13 cellular contexts compared by ENCODE assay signal in the genomic region with DNA sequence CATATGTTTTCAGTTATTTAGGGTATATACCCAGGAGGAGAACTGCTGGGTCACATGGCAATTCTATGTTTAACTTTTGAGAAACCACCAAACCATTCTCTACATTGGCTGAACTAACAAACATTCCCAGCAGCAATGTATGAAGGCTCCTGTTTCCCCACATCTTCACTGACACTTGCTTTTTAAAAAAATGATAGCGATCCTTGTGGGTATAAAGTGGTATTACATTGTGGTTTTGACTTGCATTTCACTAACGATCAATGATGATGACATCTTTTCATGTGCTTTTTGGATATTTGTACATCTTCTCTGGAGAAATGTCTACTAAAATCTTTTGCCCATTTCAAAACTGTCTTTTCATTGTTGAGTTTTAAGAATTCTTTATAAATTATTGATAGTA. TPM values are rescaled to one million over a fixed set of nuclear protein-coding genes. Genes with fewer than 3 reads are reported as not detected.
DNase-seq lines count a peak whose midpoint lies in the region; ATAC-seq and TF ChIP-seq lines count a peak whose summit lies in the region.
"Had no signal": no experiment of that assay in that cellular context is flagged by ENCODE, and none has a peak within 500 bp of the region (broad histone marks: within the 10 kb centered on the region; RNA-seq: fewer than 3 reads in every experiment).

No MANE protein-coding gene starts in this region.

- H2AK5ac ChIP-seq in H9 (ENCODE audit: insufficient read length, low read length): no peak overlapping the region

- no peak overlapping the region for H3T11ph ChIP-seq in H9 (ENCODE audit: low read length)

- H3K9me3 ChIP-seq in BE2C (no peaks in the 10 kb centered on the region), H9 (ENCODE audit: control insufficient read depth, low read depth, low read length) (no peaks in the 10 kb centered on the region), SJCRH30 (replicated peaks) (no peaks in the 10 kb centered on the region)

- H3K23me2 ChIP-seq in H9 (ENCODE audit: insufficient read length, low read depth, low read length, poor library complexity, severe bottlenecking): no peaks in the 10 kb centered on the region

- H3K27ac Mint-ChIP-seq in H9: no peak overlapping the region
- H3K27ac Mint-ChIP-seq: activated naive CD4-positive, alpha-beta T cell treated with anti-CD3 and anti-CD28 coated beads, Interleukin-2, amount 50 U/mL, for 24 hours; memory B cell had no signal

- H2BK12ac ChIP-seq in H9 (ENCODE audit: insufficient read length, low read depth, low read length): no peak overlapping the region

- ATAC-seq in GM21825 (IDR thresholded peaks at IDR 0.05; ENCODE audit: unreplicated experiment): no peak
- ATAC-seq: HepG2 had no signal

- H3K36me3 ChIP-seq in BE2C (0 out of 2 replicates have a peak, but pooled peaks cover 4% of the 10 kb centered on the region), SJCRH30 (no peaks in the 10 kb centered on the region; the same call in 1 of the 2 replicates)

- H3K4me3 ChIP-seq in BE2C (ENCODE audit: low read depth, low read length) (no peak overlapping the region), SJCRH30 (no peak overlapping the region)

- H3K27me3 ChIP-seq in BE2C (no peaks in the 10 kb centered on the region), H9 (ENCODE audit: insufficient read depth, low read length) (no peaks in the 10 kb centered on the region), SJCRH30 (no peaks in the 10 kb centered on the region)

- no CpG with 5 or more reads among the region's 2 CpGs for whole genome bisulfite sequencing in H9 (ENCODE audit: extremely low coverage, insufficient read length, low lambda C conversion rate)

- H3K4me2 ChIP-seq in H9 (ENCODE audit: insufficient read depth, insufficient read length, low read length): no peak overlapping the region

- H2BK5ac ChIP-seq in H9 (ENCODE audit: insufficient read length, low read length): no peak overlapping the region

- no peak overlapping the region for H4K8ac ChIP-seq in H9 (replicated peaks; ENCODE audit: insufficient read length, low read depth, low read length)

- H3K27ac ChIP-seq in H9 (ENCODE audit: insufficient read length, low read depth, low read length) (no peak overlapping the region), SJCRH30 (no peak overlapping the region)

- no peaks in the 10 kb centered on the region for H3K9me3 Mint-ChIP-seq in H9
- H3K9me3 Mint-ChIP-seq: activated naive CD4-positive, alpha-beta T cell treated with anti-CD3 and anti-CD28 coated beads, Interleukin-2, amount 50 U/mL, for 24 hours; memory B cell had no signal

- no peak for DNase-seq in BE2C
- no peak for DNase-seq in H9
- peak; percentile 26 for DNase-seq in RPMI7951 (ENCODE audit: low read depth)
- peak; percentile 12 for DNase-seq in foreskin melanocyte
- DNase-seq in SJCRH30: no peak
- no peak for DNase-seq in GM10266 (ENCODE audit: extremely low spot score)
- no peak for DNase-seq in NCI-H524 treated with DMSO at 0.1 percent for 48 hours (lab: John Stamatoyannopoulos, UW)
- DNase-seq: activated CD4-positive, alpha-beta T cell treated with anti-CD3 and anti-CD28 coated beads for 4 hours; NCI-H2171 had no signal

- no peak overlapping the region for H3K56ac ChIP-seq in H9 (ENCODE audit: insufficient read length, low read depth, low read length)

- no peak overlapping the region for H4K5ac ChIP-seq in H9 (ENCODE audit: insufficient read length, low read depth, low read length)

- H3K4ac ChIP-seq in H9 (ENCODE audit: low read depth, low read length): no peak overlapping the region

- H3K23ac ChIP-seq in H9 (ENCODE audit: insufficient read length, low read depth, low read length): no peak overlapping the region

- TF ChIP-seq CTCF in BE2C (IDR thresholded peaks at IDR 0.05; ENCODE audit: low read depth, low read length) (peak; percentile 38), H9 (conservative IDR thresholded peaks at IDR 0.05) (peak; percentile 45; the same call in 2 of the 3 replicates), GM10266 (IDR thresholded peaks at IDR 0.05; ENCODE audit: control insufficient read depth, insufficient read depth, low read depth, missing control alignments) (no peak)

- no peak overlapping the region for H3K14ac ChIP-seq in H9 (ENCODE audit: insufficient read depth, low read length)

- no peaks in the 10 kb centered on the region for H3K4me1 Mint-ChIP-seq in H9
- H3K4me1 Mint-ChIP-seq: memory B cell had no signal

- H3K27me3 Mint-ChIP-seq in H9 (ENCODE audit: low read depth): no peaks in the 10 kb centered on the region
- H3K27me3 Mint-ChIP-seq: activated naive CD4-positive, alpha-beta T cell treated with anti-CD3 and anti-CD28 coated beads, Interleukin-2, amount 50 U/mL, for 24 hours; memory B cell had no signal

- H3K79me2 ChIP-seq in H9 (ENCODE audit: insufficient read depth, low read length): no peaks in the 10 kb centered on the region

- H2BK15ac ChIP-seq in H9 (ENCODE audit: low read depth, low read length): no peak overlapping the region

- H3K4me3 Mint-ChIP-seq in H9: no peak overlapping the region
- H3K4me3 Mint-ChIP-seq: activated naive CD4-positive, alpha-beta T cell treated with anti-CD3 and anti-CD28 coated beads, Interleukin-2, amount 50 U/mL, for 24 hours; memory B cell had no signal

- no peaks in the 10 kb centered on the region for H3K79me1 ChIP-seq in H9 (ENCODE audit: insufficient read depth, low read depth, low read length, poor library complexity, severe bottlenecking)

- no peak overlapping the region for H2AFZ ChIP-seq in H9 (ENCODE audit: low read length)

- no peak overlapping the region for H2BK120ac ChIP-seq in H9 (ENCODE audit: low read depth, low read length, poor library complexity, severe bottlenecking)

- H4K91ac ChIP-seq in H9 (ENCODE audit: insufficient read length, low read depth, low read length): no peak overlapping the region

- H4K20me1 ChIP-seq in H9 (ENCODE audit: control insufficient read depth, insufficient read depth, insufficient read length): no peaks in the 10 kb centered on the region

- H3K9ac ChIP-seq in H9 (ENCODE audit: extremely low read depth, insufficient read length, low read length): no peak overlapping the region

- peaks cover 0 to 8% (median 3%) of the 10 kb centered on the region in 3 experiments; a peak in 3 of 7 replicates for H3K36me3 Mint-ChIP-seq in H9 (ENCODE audit: insufficient read depth in 1 of 3, low read depth in 3 of 3)

- no peak overlapping the region for H3K18ac ChIP-seq in H9 (ENCODE audit: insufficient read length, low read depth, low read length)

- H3K4me1 ChIP-seq in BE2C (no peaks in the 10 kb centered on the region), H9 (ENCODE audit: insufficient read depth, low read length) (no peaks in the 10 kb centered on the region), SJCRH30 (0 out of 2 replicates have a peak, but pooled peaks cover 3% of the 10 kb centered on the region)

- no peak overlapping the region for H2BK20ac ChIP-seq in H9 (ENCODE audit: low read depth, low read length, poor library complexity, severe bottlenecking)

RNA-seq across cellular contexts. Expression of gene ANAPC16, which starts 51.2 kb away (rescaled TPM):
- polyA plus RNA-seq in BE2C (2012; ENCODE audit: insufficient read depth, insufficient read length, low read depth): 95.9 TPM
- total RNA-seq in H9 (2021): 66.6 and 73.8 TPM in 2 replicates
- 53.6 and 70.4 TPM in 2 replicates for total RNA-seq in RPMI7951 (2014; rRNA removed; shearing (Covaris generic))
- total RNA-seq in SJCRH30 (2014; rRNA removed; shearing (Covaris generic)): 71.9 and 72.2 TPM in 2 replicates

RNA-seq across cellular contexts. Expression of gene ASCC1, which starts 51.5 kb away (rescaled TPM):
- polyA plus RNA-seq in BE2C (2012; ENCODE audit: insufficient read depth, insufficient read length, low read depth): 22.0 TPM
- total RNA-seq in H9 (2021): 36.9 and 41.2 TPM in 2 replicates
- 33.3 and 40.3 TPM in 2 replicates for total RNA-seq in RPMI7951 (2014; rRNA removed; shearing (Covaris generic))
- total RNA-seq in SJCRH30 (2014; rRNA removed; shearing (Covaris generic)): 30.0 and 34.9 TPM in 2 replicates

Comparison
In these comparisons a context has a peak if more than half of its experiments do, and no peak if none do; other contexts are left out.
1. DNase-seq: peak in RPMI7951 (single experiment) and foreskin melanocyte (single experiment); none in BE2C (single experiment), H9 (single experiment), SJCRH30 (0 of 2), GM10266 (single experiment) and NCI-H524 treated with DMSO at 0.1 percent for 48 hours (single experiment).